Comparison of ENCODE assay signal across 8 cellular contexts in genomic region chr20:54207743-54208491, GRCh38. TPM values are rescaled to one million over a fixed set of nuclear protein-coding genes. Genes with fewer than 3 reads are reported as not detected.
DNase-seq lines count a peak whose midpoint lies in the region; ATAC-seq and TF ChIP-seq lines count a peak whose summit lies in the region.

Gene PFDN4, plus strand, starts transcription at chr20:54208087. Its CDS starts 14 bp downstream, at chr20:54208101.

- no peak for TF ChIP-seq POLR2A in vagina (IDR thresholded peaks at IDR 0.05)

- H3K4me3 ChIP-seq in right atrium auricular region: peak within 1 kb of the TSS; percentile 93 to 95
- peak within 1 kb of the TSS; percentile 81 for H3K4me3 ChIP-seq in rectal smooth muscle tissue (ENCODE audit: low read length)
- peak within 1 kb of the TSS; percentile 84 to 97 for H3K4me3 ChIP-seq in vagina

- ATAC-seq in GM18498 (IDR thresholded peaks at IDR 0.05; ENCODE audit: unreplicated experiment): peak; percentile 96
- peak; percentile 97 for ATAC-seq in HG02852 (IDR thresholded peaks at IDR 0.05; ENCODE audit: unreplicated experiment)
- ATAC-seq in T-helper 17 cell: peak; percentile 92

- peak within 1 kb of the TSS; percentile 98 for H3K9ac ChIP-seq in rectal smooth muscle tissue (ENCODE audit: low read length)

- H3K36me3 Mint-ChIP-seq in T-helper 17 cell (ENCODE audit: low read depth): no peaks in the 10 kb centered on the region

- peaks cover 8% of the 10 kb centered on the region for H3K27me3 Mint-ChIP-seq in T-helper 17 cell

- peak within 1 kb of the TSS; percentile 90 for H3K4me3 Mint-ChIP-seq in T-helper 17 cell

- H3K9me3 ChIP-seq in T-helper 17 cell (ENCODE audit: control insufficient read depth, low read length, poor library complexity, severe bottlenecking) (no peaks in the 10 kb centered on the region), right atrium auricular region (no peaks in the 10 kb centered on the region), vagina (no peaks in the 10 kb centered on the region)

- H3K27me3 ChIP-seq in right atrium auricular region: no peaks in the 10 kb centered on the region
- no peaks in the 10 kb centered on the region for H3K27me3 ChIP-seq in rectal smooth muscle tissue (ENCODE audit: control insufficient read depth, insufficient read depth, low read length)
- no peaks in the 10 kb centered on the region for H3K27me3 ChIP-seq in vagina

- DNase-seq in NCI-H1436 (lab: John Stamatoyannopoulos, UW) (peak; percentile 68), T-helper 17 cell (peak; percentile 66 to 69 (median 68)), amygdala (lab: John Stamatoyannopoulos, UW) (peak in 54 of 56 donors; percentile 35 to 99 (median 80)), right atrium auricular region (ENCODE audit: low spot score) (peak; percentile 83), vagina (ENCODE audit: extremely low spot score in 2 of 2) (no peak)

- H3K4me1 ChIP-seq in right atrium auricular region: peaks cover 0 to 17% of the 10 kb centered on the region in 2 donors
- H3K4me1 ChIP-seq in rectal smooth muscle tissue (ENCODE audit: control insufficient read depth, insufficient read depth, low read length): peaks cover 9% of the 10 kb centered on the region
- H3K4me1 ChIP-seq in vagina: peaks cover 38% of the 10 kb centered on the region

- peak; percentile 78 to 95 for TF ChIP-seq CTCF in right atrium auricular region (IDR thresholded peaks at IDR 0.05)
- TF ChIP-seq CTCF in vagina (IDR thresholded peaks at IDR 0.05): peak; percentile 45 to 80 (median 67)

- peak within 1 kb of the TSS; percentile 97 for H3K27ac Mint-ChIP-seq in T-helper 17 cell

- peaks cover 27% of the 10 kb centered on the region for H3K4me1 Mint-ChIP-seq in T-helper 17 cell

- H3K27ac ChIP-seq in right atrium auricular region (peak within 1 kb of the TSS; percentile 93 to 97), rectal smooth muscle tissue (ENCODE audit: low read depth, low read length) (peak within 1 kb of the TSS; percentile 100), vagina (peak within 1 kb of the TSS; percentile 99)

- H3K36me3 ChIP-seq in right atrium auricular region (no peaks in the 10 kb centered on the region), rectal smooth muscle tissue (ENCODE audit: control insufficient read depth, insufficient read depth, low read length) (no peaks in the 10 kb centered on the region), vagina (no peaks in the 10 kb centered on the region)

- intact Hi-C loops in vagina (cut with DNase I): no loop called here

RNA-seq across cellular contexts. Expression of gene PFDN4, which starts in this region (rescaled TPM):
- 10 to 100 TPM; 16.9 to 21.3 TPM for total RNA-seq in T-helper 17 cell
- total RNA-seq in right atrium auricular region: 100 to 1,000 TPM in 1 of 2 donors, 10 to 100 TPM in 1; 48.2 to 101 TPM
- total RNA-seq in vagina: 45.7 TPM

Comparison
In these comparisons a context has a peak if more than half of its experiments do, and no peak if none do; other contexts are left out.
1. DNase-seq: peak in NCI-H1436 (single experiment), T-helper 17 cell (3 of 3), amygdala (54 of 56) and right atrium auricular region (single experiment); none in vagina (0 of 2).
2. Peak in every context shown above with its lines, with median percentiles within 50 percentile points of each other: ATAC-seq, H3K27ac ChIP-seq and H3K4me3 ChIP-seq.